1 cellular context compared by ENCODE assay signal in genomic region chr16:85159226-85159980, GRCh38.
TF ChIP-seq lines count a peak whose summit lies in the region.

No MANE protein-coding gene starts in this region.

TF ChIP-seq in WTC11, 78 proteins besides CTCF, POLR2A, EP300 and RAD21 (continued from another document):
- TF ChIP-seq ARID4B (CRISPR knock-in tag; IDR thresholded peaks at IDR 0.05; ENCODE audit: borderline replicate concordance) (no peak), MLX (CRISPR knock-in tag; IDR thresholded peaks at IDR 0.05) (no peak), ZSCAN18 (CRISPR knock-in tag; IDR thresholded peaks at IDR 0.05) (no peak), TCF7 (CRISPR knock-in tag; IDR thresholded peaks at IDR 0.05; ENCODE audit: low read depth) (no peak), KAT7 (CRISPR knock-in tag; IDR thresholded peaks at IDR 0.05; ENCODE audit: borderline replicate concordance) (no peak)
